12 cellular contexts compared by ENCODE assay signal in the genomic region with DNA sequence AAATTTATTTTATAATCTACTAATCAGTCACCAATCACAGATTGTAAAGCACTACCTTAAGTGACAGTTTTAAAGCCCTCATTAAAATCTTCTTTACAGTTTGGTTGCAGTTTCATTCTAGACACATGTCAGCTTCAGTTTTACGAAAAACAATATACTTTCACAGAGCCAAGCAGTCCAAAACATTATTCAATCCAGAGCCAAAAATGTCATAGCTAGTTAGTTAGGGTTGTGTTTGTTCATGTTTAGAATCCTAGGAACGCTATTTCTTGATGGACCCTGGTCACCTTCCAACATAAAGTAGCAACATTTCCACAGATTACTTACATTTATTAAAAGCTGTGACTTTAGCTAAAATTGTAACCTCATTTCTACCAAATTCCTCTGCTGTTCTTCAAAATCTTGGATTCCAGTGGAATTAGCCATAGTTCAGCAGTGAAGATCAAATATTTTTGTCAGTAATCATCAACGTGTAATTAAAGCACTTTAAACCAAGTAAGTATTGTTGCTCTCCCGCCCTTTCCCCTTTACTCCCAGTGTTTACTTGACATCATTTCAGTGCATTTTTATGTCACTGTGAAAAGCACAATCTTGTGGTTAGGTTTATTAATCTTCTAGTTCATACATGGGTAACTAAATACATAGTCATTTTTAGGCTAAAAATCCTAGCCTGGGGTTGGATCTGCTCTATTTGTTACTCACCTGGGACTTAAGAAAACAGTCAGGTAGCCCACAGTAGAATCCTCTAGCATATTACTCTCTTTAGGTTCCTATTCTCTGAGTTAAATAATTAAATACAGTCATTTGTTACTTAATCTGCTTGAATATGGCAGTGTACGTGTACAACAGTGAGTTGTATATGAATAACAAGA.
DNase-seq lines count a peak whose midpoint lies in the region; ATAC-seq, FAIRE-seq and TF ChIP-seq lines count a peak whose summit lies in the region.
"Had no signal": no experiment of that assay in that cellular context is flagged by ENCODE, and none has a peak within 500 bp of the region (broad histone marks: within the 10 kb centered on the region; RNA-seq: fewer than 3 reads in every experiment).

No MANE protein-coding gene starts in this region.

- H3K27ac ChIP-seq in GM12878 (ENCODE audit: control insufficient read depth, insufficient read depth) (no peak overlapping the region), left lung (no peak overlapping the region), A673 (ENCODE audit: low read depth, low read length, poor library complexity, severe bottlenecking) (no peak overlapping the region), coronary artery (no peak overlapping the region)
- H3K27ac ChIP-seq: hepatocyte had no signal

- peaks cover 4 to 10% of the 10 kb centered on the region in 2 donors for H3K36me3 Mint-ChIP-seq in CD14-positive monocyte

- TF ChIP-seq POLR2A in GM12878 (IDR thresholded peaks at IDR 0.05; ENCODE audit: low read depth, low read length), result no peak

- H3K27ac Mint-ChIP-seq in CD14-positive monocyte, result peak overlapping the region in 1 of 7 donors; percentile 4

- H3K4me3 ChIP-seq in GM12878, result no peak overlapping the region
- no peak overlapping the region for H3K4me3 ChIP-seq in left lung
- H3K4me3 ChIP-seq in A673 (ENCODE audit: low read depth, low read length, poor library complexity, severe bottlenecking), result no peak overlapping the region
- no peak overlapping the region for H3K4me3 ChIP-seq in coronary artery
- H3K4me3 ChIP-seq: hepatocyte had no signal

- no peak overlapping the region for H3K4me3 Mint-ChIP-seq in CD14-positive monocyte
- H3K4me3 Mint-ChIP-seq: nephron had no signal

- peak; percentile 31 for FAIRE-seq in GM12878 (lab: Jason Lieb, UNC)

- POLR2A ChIA-PET in GM12878 (lab: Charles Lee), result no interaction called here
- POLR2A ChIA-PET in A673 (lab: Charles Lee; ENCODE audit: low non-redundant PET), result no interaction called here

- SMC1A ChIA-PET in GM12878 (lab: Charles Lee; ENCODE audit: uncharacterized antibody, unreplicated experiment), result interaction anchor here (0.9 to 3.6 kb wide), 5 partner anchors 10 to 221 kb away, joined by 3 to 10 read pairs (median 3); no protein-coding TSS in a partner anchor

- H3K27me3 ChIP-seq in GM12878 (replicated peaks in 1 of 2; ENCODE audit: control insufficient read depth in 2 of 2, insufficient read depth in 2 of 2, low read length in 1 of 2), result no peaks in the 10 kb centered on the region
- no peaks in the 10 kb centered on the region for H3K27me3 ChIP-seq in left lung
- no peaks in the 10 kb centered on the region for H3K27me3 ChIP-seq in A673 (replicated peaks; ENCODE audit: insufficient read depth, low read depth, low read length, poor library complexity)
- H3K27me3 ChIP-seq: hepatocyte had no signal

- no peaks in the 10 kb centered on the region for H3K4me1 ChIP-seq in GM12878 (ENCODE audit: control insufficient read depth, insufficient read depth, low read length)
- peaks cover 16 to 35% of the 10 kb centered on the region in 2 donors for H3K4me1 ChIP-seq in left lung
- peaks cover 60% of the 10 kb centered on the region for H3K4me1 ChIP-seq in A673 (ENCODE audit: insufficient read depth, low read length, poor library complexity, severe bottlenecking)

- H4K20me1 ChIP-seq in GM12878 (ENCODE audit: control insufficient read depth, insufficient read depth), result no peaks in the 10 kb centered on the region

- no peak for TF ChIP-seq EP300 in GM12878 (IDR thresholded peaks at IDR 0.05; ENCODE audit: borderline replicate concordance in 1 of 2, control insufficient read depth in 1 of 2, low read depth in 2 of 2, low read length in 2 of 2)

- BruUV-seq in GM12878 (replicated peaks; lab: Mats Ljungman, UMichigan) (no TSS peak), A673 (replicated peaks; lab: Mats Ljungman, UMichigan) (no TSS peak)

- intact Hi-C loops in GM12878 (cut with micrococcal nuclease; ENCODE audit: unreplicated experiment) (no loop called here), left lung (cut with DNase I) (no loop called here), A673 (cut with micrococcal nuclease; ENCODE audit: unreplicated experiment) (loop anchor here (5.0 kb wide), 1 partner anchor 209 kb away; no protein-coding TSS in a partner anchor), CD14-positive monocyte (cut with micrococcal nuclease) (no loop called here)

- H3K36me3 ChIP-seq in GM12878 (ENCODE audit: control insufficient read depth in 2 of 2, insufficient read depth in 2 of 2, low read length in 1 of 2), result peaks cover 0 to 9% of the 10 kb centered on the region in 2 experiments; a peak in 2 of 4 replicates
- H3K36me3 ChIP-seq in left lung, result peaks cover 0 to 6% of the 10 kb centered on the region in 2 donors
- no peaks in the 10 kb centered on the region for H3K36me3 ChIP-seq in A673 (ENCODE audit: insufficient read depth, low read length, poor library complexity, severe bottlenecking)

- H3K27me3 Mint-ChIP-seq in CD14-positive monocyte (ENCODE audit: low read depth in 3 of 3), result no peaks in the 10 kb centered on the region

- in situ Hi-C loops in GM12878 (cut with MboI), result no loop called here

- TF ChIP-seq CTCF in AG09319 (IDR thresholded peaks at IDR 0.05; ENCODE audit: low read depth, low read length) (no peak), GM12878 (IDR thresholded peaks at IDR 0.05 in 2 of 3, conservative IDR thresholded peaks at IDR 0.05 in 1 of 3; ENCODE audit: control insufficient read depth in 2 of 3, extremely low read depth in 1 of 3, insufficient read depth in 1 of 3, low read depth in 3 of 3, low read length in 3 of 3) (no peak), left lung (IDR thresholded peaks at IDR 0.05) (no peak), A673 (conservative IDR thresholded peaks at IDR 0.05; ENCODE audit: low read depth, low read length) (no peak), coronary artery (IDR thresholded peaks at IDR 0.05) (no peak), CD14-positive monocyte (IDR thresholded peaks at IDR 0.05) (no peak)

- H3K4me2 ChIP-seq in GM12878 (ENCODE audit: control insufficient read depth, insufficient read depth), result no peak overlapping the region
- H3K4me2 ChIP-seq: hepatocyte had no signal

- H3K9me3 ChIP-seq in GM12878 (replicated peaks; ENCODE audit: control insufficient read depth, insufficient read depth, low read length), result no peaks in the 10 kb centered on the region; the same call in 2 of the 3 replicates
- no peaks in the 10 kb centered on the region for H3K9me3 ChIP-seq in left lung
- no peaks in the 10 kb centered on the region for H3K9me3 ChIP-seq in A673 (ENCODE audit: low read depth, low read length, poor library complexity, severe bottlenecking)

- no peak overlapping the region for H3K9ac ChIP-seq in GM12878 (ENCODE audit: control insufficient read depth, insufficient read depth, low read length)

- 79% methylated on average over 5 of the region's 5 CpGs for WGBS in GM12878 (ENCODE audit: insufficient coverage, insufficient replicate concordance, low lambda C conversion rate, missing lambda C conversion rate)

- DNase-seq in AG09319 (ENCODE audit: extremely low read depth, low read depth) (peak; percentile 40), HS-27A (ENCODE audit: low read depth) (peak; percentile 72), GM12878 (ENCODE audit: low read depth, low spot score) (no peak), left lung (no peak), A673 (ENCODE audit: low spot score) (no peak), coronary artery (ENCODE audit: low spot score) (no peak), CD14-positive monocyte (ENCODE audit: low spot score) (no peak)
- no peak for DNase-seq in stimulated activated CD4-positive, alpha-beta T cell treated with anti-CD3 and anti-CD28 coated beads, Interleukin-1b, Interleukin-23, amount 100 ng/mL, for 48 hours
- DNase-seq: activated CD8-positive, alpha-beta memory T cell treated with anti-CD3 and anti-CD28 coated beads, Interleukin-2, amount 50 U/mL, for 4 hours; NCI-H524 treated with DMSO at 0.1 percent for 48 hours had no signal

- TF ChIP-seq RAD21 in GM12878 (IDR thresholded peaks at IDR 0.05; ENCODE audit: insufficient read depth, low read depth, low read length), result no peak

- peak; percentile 76 for ATAC-seq in GM12878
- peak; percentile 42 for ATAC-seq in left lung

- RAD21 ChIA-PET in GM12878 (lab: Charles Lee; ENCODE audit: unreplicated experiment), result interaction anchor here (0.9 to 1.1 kb wide), 3 partner anchors 74 to 211 kb away, joined by 3 read pairs; no protein-coding TSS in a partner anchor

- no peaks in the 10 kb centered on the region for H3K9me3 Mint-ChIP-seq in CD14-positive monocyte
- H3K9me3 Mint-ChIP-seq: nephron had no signal

- peaks cover 64% of the 10 kb centered on the region for H3K79me2 ChIP-seq in GM12878 (ENCODE audit: control insufficient read depth, insufficient read depth, low read length)

- peaks cover 16% of the 10 kb centered on the region for H3K4me1 Mint-ChIP-seq in CD14-positive monocyte

- no peak overlapping the region for H2AFZ ChIP-seq in GM12878 (ENCODE audit: control insufficient read depth, low read depth, low read length)
- H2AFZ ChIP-seq: hepatocyte had no signal

- CTCF ChIA-PET in GM12878 (lab: Yijun Ruan, JAX) (interaction anchor here (1.4 to 1.5 kb wide), 2 partner anchors 8 to 81 kb away, joined by 3 read pairs; no protein-coding TSS in a partner anchor), A673 (lab: Charles Lee) (no interaction called here)

TF ChIP-seq in GM12878, 131 proteins besides CTCF, POLR2A, EP300 and RAD21 (continues in another document):
- TF ChIP-seq, protein P1, sequence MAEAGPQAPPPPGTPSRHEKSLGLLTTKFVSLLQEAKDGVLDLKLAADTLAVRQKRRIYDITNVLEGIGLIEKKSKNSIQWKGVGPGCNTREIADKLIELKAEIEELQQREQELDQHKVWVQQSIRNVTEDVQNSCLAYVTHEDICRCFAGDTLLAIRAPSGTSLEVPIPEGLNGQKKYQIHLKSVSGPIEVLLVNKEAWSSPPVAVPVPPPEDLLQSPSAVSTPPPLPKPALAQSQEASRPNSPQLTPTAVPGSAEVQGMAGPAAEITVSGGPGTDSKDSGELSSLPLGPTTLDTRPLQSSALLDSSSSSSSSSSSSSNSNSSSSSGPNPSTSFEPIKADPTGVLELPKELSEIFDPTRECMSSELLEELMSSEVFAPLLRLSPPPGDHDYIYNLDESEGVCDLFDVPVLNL (IDR thresholded peaks at IDR 0.05; ENCODE audit: low read depth, low read length), result no peak
- TF ChIP-seq, protein P2, sequence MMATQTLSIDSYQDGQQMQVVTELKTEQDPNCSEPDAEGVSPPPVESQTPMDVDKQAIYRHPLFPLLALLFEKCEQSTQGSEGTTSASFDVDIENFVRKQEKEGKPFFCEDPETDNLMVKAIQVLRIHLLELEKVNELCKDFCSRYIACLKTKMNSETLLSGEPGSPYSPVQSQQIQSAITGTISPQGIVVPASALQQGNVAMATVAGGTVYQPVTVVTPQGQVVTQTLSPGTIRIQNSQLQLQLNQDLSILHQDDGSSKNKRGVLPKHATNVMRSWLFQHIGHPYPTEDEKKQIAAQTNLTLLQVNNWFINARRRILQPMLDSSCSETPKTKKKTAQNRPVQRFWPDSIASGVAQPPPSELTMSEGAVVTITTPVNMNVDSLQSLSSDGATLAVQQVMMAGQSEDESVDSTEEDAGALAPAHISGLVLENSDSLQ (IDR thresholded peaks at IDR 0.05), result peak; percentile 61; the same call in 1 of the 2 replicates

Comparison
In these comparisons a context has a peak if more than half of its experiments do, and no peak if none do; other contexts are left out.
1. DNase-seq: peak in AG09319 (single experiment) and HS-27A (single experiment); none in GM12878 (single experiment), left lung (0 of 2), A673 (single experiment), stimulated activated CD4-positive, alpha-beta T cell treated with anti-CD3 and anti-CD28 coated beads, Interleukin-1b, Interleukin-23, amount 100 ng/mL, for 48 hours (single experiment), coronary artery (single experiment) and CD14-positive monocyte (single experiment).